Comparison of ENCODE assay signal across 9 cellular contexts in genomic region chr21:42061195-42061865, GRCh38. TPM values are rescaled to one million over a fixed set of nuclear protein-coding genes. Genes with fewer than 3 reads are reported as not detected.
DNase-seq lines count a peak whose midpoint lies in the region; ATAC-seq and TF ChIP-seq lines count a peak whose summit lies in the region.
"Had no signal": no experiment of that assay in that cellular context is flagged by ENCODE, and none has a peak within 500 bp of the region (broad histone marks: within the 10 kb centered on the region; RNA-seq: fewer than 3 reads in every experiment).

No MANE protein-coding gene starts in this region.

- H3K27ac ChIP-seq in right atrium auricular region (no peak overlapping the region), A673 (ENCODE audit: low read depth, low read length, poor library complexity, severe bottlenecking) (no peak overlapping the region), brain microvascular endothelial cell (no peak overlapping the region)

- intact Hi-C loops in Right ventricle myocardium superior (cut with DNase I): no loop called here
- intact Hi-C loops in A673 (cut with micrococcal nuclease; ENCODE audit: unreplicated experiment): no loop called here

- POLR2A ChIA-PET in A673 (lab: Charles Lee; ENCODE audit: low non-redundant PET): no interaction called here

- H3K36me3 ChIP-seq in right atrium auricular region (no peaks in the 10 kb centered on the region), A673 (ENCODE audit: insufficient read depth, low read length, poor library complexity, severe bottlenecking) (no peaks in the 10 kb centered on the region), brain microvascular endothelial cell (replicated peaks) (no peaks in the 10 kb centered on the region)

- H3K9me3 Mint-ChIP-seq in memory B cell: no peaks in the 10 kb centered on the region

- H3K27me3 ChIP-seq in right atrium auricular region (no peaks in the 10 kb centered on the region), A673 (replicated peaks; ENCODE audit: insufficient read depth, low read depth, low read length, poor library complexity) (no peaks in the 10 kb centered on the region), brain microvascular endothelial cell (replicated peaks) (no peaks in the 10 kb centered on the region)

- no peaks in the 10 kb centered on the region for H3K36me3 Mint-ChIP-seq in T-helper 17 cell (ENCODE audit: low read depth)
- H3K36me3 Mint-ChIP-seq in memory B cell: no peaks in the 10 kb centered on the region

- no peak overlapping the region for H3K4me3 ChIP-seq in right atrium auricular region
- no peak overlapping the region for H3K4me3 ChIP-seq in A673 (ENCODE audit: low read depth, low read length, poor library complexity, severe bottlenecking)
- H3K4me3 ChIP-seq in brain microvascular endothelial cell (ENCODE audit: low read depth, low read length): no peak overlapping the region

- H3K27me3 Mint-ChIP-seq in T-helper 17 cell (no peaks in the 10 kb centered on the region), memory B cell (no peaks in the 10 kb centered on the region)

- TF ChIP-seq CTCF in right atrium auricular region (IDR thresholded peaks at IDR 0.05) (no peak), A673 (conservative IDR thresholded peaks at IDR 0.05; ENCODE audit: low read depth, low read length) (no peak), brain microvascular endothelial cell (IDR thresholded peaks at IDR 0.05; ENCODE audit: low read depth, low read length, missing control alignments) (no peak)

- CTCF ChIA-PET in A673 (lab: Charles Lee): no interaction called here

- H3K27ac Mint-ChIP-seq in T-helper 17 cell (peak overlapping the region; percentile 96), memory B cell (peak overlapping the region; percentile 95)

- BruUV-seq in A673 (replicated peaks; lab: Mats Ljungman, UMichigan): no TSS peak

- H3K4me1 Mint-ChIP-seq in T-helper 17 cell (peaks cover 36% of the 10 kb centered on the region), memory B cell (peaks cover 66% of the 10 kb centered on the region)

- DNase-seq in Right ventricle myocardium superior: peak; percentile 65
- no peak for DNase-seq in right atrium auricular region (ENCODE audit: low spot score)
- no peak for DNase-seq in T-helper 17 cell
- peak; percentile 53 to 59 for DNase-seq in memory B cell (ENCODE audit: low spot score in 2 of 2)
- no peak for DNase-seq in NCI-H82 (lab: John Stamatoyannopoulos, UW)
- no peak for DNase-seq in A673 (ENCODE audit: low spot score)
- DNase-seq in brain microvascular endothelial cell: no peak

- ATAC-seq in Right ventricle myocardium superior (ENCODE audit: poor library complexity) (peak; percentile 52), HG03095 (IDR thresholded peaks at IDR 0.05; ENCODE audit: unreplicated experiment) (peak; percentile 48), T-helper 17 cell (no peak), memory B cell (ENCODE audit: low read depth) (peak; percentile 21)

- H3K9me3 ChIP-seq in right atrium auricular region (no peaks in the 10 kb centered on the region), T-helper 17 cell (ENCODE audit: control insufficient read depth, low read length, poor library complexity, severe bottlenecking) (no peaks in the 10 kb centered on the region), A673 (ENCODE audit: low read depth, low read length, poor library complexity, severe bottlenecking) (no peaks in the 10 kb centered on the region)

- H3K4me1 ChIP-seq in right atrium auricular region: peaks cover 0 to 13% of the 10 kb centered on the region in 2 donors
- H3K4me1 ChIP-seq in A673 (ENCODE audit: insufficient read depth, low read length, poor library complexity, severe bottlenecking): peaks cover 11% of the 10 kb centered on the region

- in situ Hi-C loops in brain microvascular endothelial cell (cut with HindIII; ENCODE audit: low pct_ligation_motif_present, low sequenced_read_pairs): no loop called here

- H3K4me3 Mint-ChIP-seq in T-helper 17 cell (peak overlapping the region; percentile 90), memory B cell (peak overlapping the region; percentile 93)

RNA-seq across cellular contexts. Expression of gene UMODL1, which starts 9.8 kb away (rescaled TPM):
- total RNA-seq in Right ventricle myocardium superior (0.05 TPM), right atrium auricular region (not detected), T-helper 17 cell (under 1 TPM; 0.23 to 0.99 TPM), A673 (2021) (not detected in 2 replicates)
- total RNA-seq: fibroblast of villous mesenchyme had no signal

RNA-seq across cellular contexts. Expression of gene ZBTB21, which starts 51.2 kb away (rescaled TPM):
- total RNA-seq in Right ventricle myocardium superior (5.5 TPM), right atrium auricular region (10 to 100 TPM in 1 of 2 donors, 1 to 10 TPM in 1; 5.5 to 10.3 TPM), T-helper 17 cell (100 to 1,000 TPM; 110 to 118 TPM), A673 (2021) (19.5 and 20.7 TPM in 2 replicates)

Comparison
In these comparisons a context has a peak if more than half of its experiments do, and no peak if none do; other contexts are left out.
1. DNase-seq: peak in Right ventricle myocardium superior (single experiment) and memory B cell (2 of 2); none in right atrium auricular region (single experiment), T-helper 17 cell (0 of 3), NCI-H82 (single experiment), A673 (single experiment) and brain microvascular endothelial cell (single experiment).